In genomic region chr17:7484067-7484963, GRCh38 we compare ENCODE assay signal across 1 cellular context.
TF ChIP-seq lines count a peak whose summit lies in the region.

Gene POLR2A (plus strand): TSS chr17:7484366.

TF ChIP-seq in K562, 482 proteins besides CTCF, POLR2A, EP300 and RAD21 (continued from another document and continues in another):
- TF ChIP-seq, protein P1, sequence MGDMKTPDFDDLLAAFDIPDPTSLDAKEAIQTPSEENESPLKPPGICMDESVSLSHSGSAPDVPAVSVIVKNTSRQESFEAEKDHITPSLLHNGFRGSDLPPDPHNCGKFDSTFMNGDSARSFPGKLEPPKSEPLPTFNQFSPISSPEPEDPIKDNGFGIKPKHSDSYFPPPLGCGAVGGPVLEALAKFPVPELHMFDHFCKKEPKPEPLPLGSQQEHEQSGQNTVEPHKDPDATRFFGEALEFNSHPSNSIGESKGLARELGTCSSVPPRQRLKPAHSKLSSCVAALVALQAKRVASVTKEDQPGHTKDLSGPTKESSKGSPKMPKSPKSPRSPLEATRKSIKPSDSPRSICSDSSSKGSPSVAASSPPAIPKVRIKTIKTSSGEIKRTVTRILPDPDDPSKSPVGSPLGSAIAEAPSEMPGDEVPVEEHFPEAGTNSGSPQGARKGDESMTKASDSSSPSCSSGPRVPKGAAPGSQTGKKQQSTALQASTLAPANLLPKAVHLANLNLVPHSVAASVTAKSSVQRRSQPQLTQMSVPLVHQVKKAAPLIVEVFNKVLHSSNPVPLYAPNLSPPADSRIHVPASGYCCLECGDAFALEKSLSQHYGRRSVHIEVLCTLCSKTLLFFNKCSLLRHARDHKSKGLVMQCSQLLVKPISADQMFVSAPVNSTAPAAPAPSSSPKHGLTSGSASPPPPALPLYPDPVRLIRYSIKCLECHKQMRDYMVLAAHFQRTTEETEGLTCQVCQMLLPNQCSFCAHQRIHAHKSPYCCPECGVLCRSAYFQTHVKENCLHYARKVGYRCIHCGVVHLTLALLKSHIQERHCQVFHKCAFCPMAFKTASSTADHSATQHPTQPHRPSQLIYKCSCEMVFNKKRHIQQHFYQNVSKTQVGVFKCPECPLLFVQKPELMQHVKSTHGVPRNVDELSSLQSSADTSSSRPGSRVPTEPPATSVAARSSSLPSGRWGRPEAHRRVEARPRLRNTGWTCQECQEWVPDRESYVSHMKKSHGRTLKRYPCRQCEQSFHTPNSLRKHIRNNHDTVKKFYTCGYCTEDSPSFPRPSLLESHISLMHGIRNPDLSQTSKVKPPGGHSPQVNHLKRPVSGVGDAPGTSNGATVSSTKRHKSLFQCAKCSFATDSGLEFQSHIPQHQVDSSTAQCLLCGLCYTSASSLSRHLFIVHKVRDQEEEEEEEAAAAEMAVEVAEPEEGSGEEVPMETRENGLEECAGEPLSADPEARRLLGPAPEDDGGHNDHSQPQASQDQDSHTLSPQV (IDR thresholded peaks at IDR 0.05): no peak
- TF ChIP-seq RCOR1 (IDR thresholded peaks at IDR 0.05; ENCODE audit: borderline replicate concordance in 1 of 2, low read depth in 2 of 2, low read length in 2 of 2) (peak in 1 of 2 experiments; percentile 17; a peak in 1 of 4 replicates), ZNF507 (tag; conservative IDR thresholded peaks at IDR 0.05) (no peak), ZNF696 (CRISPR knock-in tag; conservative IDR thresholded peaks at IDR 0.05) (peak; percentile 69; the same call in 1 of the 2 replicates), MCM3 (IDR thresholded peaks at IDR 0.05) (no peak), FUS (optimal IDR thresholded peaks at IDR 0.05; ENCODE audit: low read depth, low read length) (no peak), ZNF197 (CRISPR knock-in tag; IDR thresholded peaks at IDR 0.05; ENCODE audit: low read depth) (no peak), E2F4 (CRISPR knock-in tag; IDR thresholded peaks at IDR 0.05; ENCODE audit: low read depth) (peak; percentile 88), TRIM24 (IDR thresholded peaks at IDR 0.05) (peak in 1 of 2 experiments; percentile 28; a peak in 1 of 4 replicates), ARID2 (IDR thresholded peaks at IDR 0.05) (no peak), NR4A1 (CRISPR knock-in tag; IDR thresholded peaks at IDR 0.05) (no peak), NR4A1 (tag; IDR thresholded peaks at IDR 0.05) (no peak), BDP1 (IDR thresholded peaks at IDR 0.05; ENCODE audit: insufficient read depth, insufficient read length) (no peak), ATF2 (CRISPR knock-in tag; IDR thresholded peaks at IDR 0.05) (no peak), THRAP3 (IDR thresholded peaks at IDR 0.05; ENCODE audit: borderline replicate concordance) (peak; percentile 82; the same call in 1 of the 2 replicates), ZNF76 (CRISPR knock-in tag; IDR thresholded peaks at IDR 0.05; ENCODE audit: borderline replicate concordance) (no peak), SRSF1 (IDR thresholded peaks at IDR 0.05; ENCODE audit: low read depth, low read length) (0 out of 2 replicates have a peak, but pooled peaks have one; percentile 9), NCOR1 (IDR thresholded peaks at IDR 0.05) (peak; percentile 75), BCOR (IDR thresholded peaks at IDR 0.05) (peak; percentile 27; the same call in 1 of the 2 replicates), CBX5 (IDR thresholded peaks at IDR 0.05; ENCODE audit: borderline replicate concordance, low read depth) (0 out of 2 replicates have a peak, but pooled peaks have one; percentile 24), ZNF354B (CRISPR knock-in tag; IDR thresholded peaks at IDR 0.05) (no peak), NFXL1 (CRISPR knock-in tag; IDR thresholded peaks at IDR 0.05) (no peak), MIER1 (IDR thresholded peaks at IDR 0.05; ENCODE audit: low read depth) (no peak), ETV1 (tag; conservative IDR thresholded peaks at IDR 0.05; ENCODE audit: low read depth) (peak; percentile 83), NR2C2 (CRISPR knock-in tag; IDR thresholded peaks at IDR 0.05) (peak; percentile 45; the same call in 1 of the 2 replicates), NR2C2 (tag; IDR thresholded peaks at IDR 0.05) (peak; percentile 75), JUNB (CRISPR knock-in tag; conservative IDR thresholded peaks at IDR 0.05) (no peak), ESRRA (IDR thresholded peaks at IDR 0.05; ENCODE audit: borderline replicate concordance, low read depth) (peak; percentile 21; the same call in 1 of the 2 replicates), E2F6 (IDR thresholded peaks at IDR 0.05; ENCODE audit: borderline replicate concordance in 1 of 2, extremely low read depth in 1 of 2, insufficient read depth in 1 of 2, insufficient read length in 1 of 2, low read depth in 1 of 2, low read length in 1 of 2, poor library complexity in 1 of 2, severe bottlenecking in 1 of 2) (peak; percentile 39 to 82), PRPF4 (IDR thresholded peaks at IDR 0.05; ENCODE audit: insufficient read depth, low read depth, low read length, poor library complexity, severe bottlenecking) (no peak), DACH1 (IDR thresholded peaks at IDR 0.05; ENCODE audit: partially characterized antibody) (no peak), FOXP1 (CRISPR knock-in tag; IDR thresholded peaks at IDR 0.05) (peak; percentile 66; the same call in 1 of the 2 replicates), ZNF184 (CRISPR knock-in tag; IDR thresholded peaks at IDR 0.05) (no peak), ZNF124 (CRISPR knock-in tag; IDR thresholded peaks at IDR 0.05) (no peak), STAT5A (IDR thresholded peaks at IDR 0.05; ENCODE audit: borderline replicate concordance, low read length) (0 out of 2 replicates have a peak, but pooled peaks have one; percentile 6), GTF2A2 (tag; IDR thresholded peaks at IDR 0.05) (peak; percentile 89), ZKSCAN1 (IDR thresholded peaks at IDR 0.05; ENCODE audit: low read depth, low read length) (peak; percentile 5; the same call in 1 of the 2 replicates), ZNF41 (CRISPR knock-in tag; conservative IDR thresholded peaks at IDR 0.05) (peak; percentile 58; the same call in 1 of the 2 replicates), ZNF830 (CRISPR knock-in tag; IDR thresholded peaks at IDR 0.05) (0 out of 2 replicates have a peak, but pooled peaks have one; percentile 71)
- TF ChIP-seq, protein P2, sequence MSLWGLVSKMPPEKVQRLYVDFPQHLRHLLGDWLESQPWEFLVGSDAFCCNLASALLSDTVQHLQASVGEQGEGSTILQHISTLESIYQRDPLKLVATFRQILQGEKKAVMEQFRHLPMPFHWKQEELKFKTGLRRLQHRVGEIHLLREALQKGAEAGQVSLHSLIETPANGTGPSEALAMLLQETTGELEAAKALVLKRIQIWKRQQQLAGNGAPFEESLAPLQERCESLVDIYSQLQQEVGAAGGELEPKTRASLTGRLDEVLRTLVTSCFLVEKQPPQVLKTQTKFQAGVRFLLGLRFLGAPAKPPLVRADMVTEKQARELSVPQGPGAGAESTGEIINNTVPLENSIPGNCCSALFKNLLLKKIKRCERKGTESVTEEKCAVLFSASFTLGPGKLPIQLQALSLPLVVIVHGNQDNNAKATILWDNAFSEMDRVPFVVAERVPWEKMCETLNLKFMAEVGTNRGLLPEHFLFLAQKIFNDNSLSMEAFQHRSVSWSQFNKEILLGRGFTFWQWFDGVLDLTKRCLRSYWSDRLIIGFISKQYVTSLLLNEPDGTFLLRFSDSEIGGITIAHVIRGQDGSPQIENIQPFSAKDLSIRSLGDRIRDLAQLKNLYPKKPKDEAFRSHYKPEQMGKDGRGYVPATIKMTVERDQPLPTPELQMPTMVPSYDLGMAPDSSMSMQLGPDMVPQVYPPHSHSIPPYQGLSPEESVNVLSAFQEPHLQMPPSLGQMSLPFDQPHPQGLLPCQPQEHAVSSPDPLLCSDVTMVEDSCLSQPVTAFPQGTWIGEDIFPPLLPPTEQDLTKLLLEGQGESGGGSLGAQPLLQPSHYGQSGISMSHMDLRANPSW (CRISPR knock-in tag; IDR thresholded peaks at IDR 0.05): no peak
- TF ChIP-seq, protein P3, sequence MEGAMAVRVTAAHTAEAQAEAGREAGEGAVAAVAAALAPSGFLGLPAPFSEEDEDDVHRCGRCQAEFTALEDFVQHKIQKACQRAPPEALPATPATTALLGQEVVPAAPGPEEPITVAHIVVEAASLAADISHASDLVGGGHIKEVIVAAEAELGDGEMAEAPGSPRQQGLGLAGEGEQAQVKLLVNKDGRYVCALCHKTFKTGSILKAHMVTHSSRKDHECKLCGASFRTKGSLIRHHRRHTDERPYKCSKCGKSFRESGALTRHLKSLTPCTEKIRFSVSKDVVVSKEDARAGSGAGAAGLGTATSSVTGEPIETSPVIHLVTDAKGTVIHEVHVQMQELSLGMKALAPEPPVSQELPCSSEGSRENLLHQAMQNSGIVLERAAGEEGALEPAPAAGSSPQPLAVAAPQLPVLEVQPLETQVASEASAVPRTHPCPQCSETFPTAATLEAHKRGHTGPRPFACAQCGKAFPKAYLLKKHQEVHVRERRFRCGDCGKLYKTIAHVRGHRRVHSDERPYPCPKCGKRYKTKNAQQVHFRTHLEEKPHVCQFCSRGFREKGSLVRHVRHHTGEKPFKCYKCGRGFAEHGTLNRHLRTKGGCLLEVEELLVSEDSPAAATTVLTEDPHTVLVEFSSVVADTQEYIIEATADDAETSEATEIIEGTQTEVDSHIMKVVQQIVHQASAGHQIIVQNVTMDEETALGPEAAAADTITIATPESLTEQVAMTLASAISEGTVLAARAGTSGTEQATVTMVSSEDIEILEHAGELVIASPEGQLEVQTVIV (CRISPR knock-in tag; IDR thresholded peaks at IDR 0.05; ENCODE audit: borderline replicate concordance): no peak
- TF ChIP-seq, protein P4, sequence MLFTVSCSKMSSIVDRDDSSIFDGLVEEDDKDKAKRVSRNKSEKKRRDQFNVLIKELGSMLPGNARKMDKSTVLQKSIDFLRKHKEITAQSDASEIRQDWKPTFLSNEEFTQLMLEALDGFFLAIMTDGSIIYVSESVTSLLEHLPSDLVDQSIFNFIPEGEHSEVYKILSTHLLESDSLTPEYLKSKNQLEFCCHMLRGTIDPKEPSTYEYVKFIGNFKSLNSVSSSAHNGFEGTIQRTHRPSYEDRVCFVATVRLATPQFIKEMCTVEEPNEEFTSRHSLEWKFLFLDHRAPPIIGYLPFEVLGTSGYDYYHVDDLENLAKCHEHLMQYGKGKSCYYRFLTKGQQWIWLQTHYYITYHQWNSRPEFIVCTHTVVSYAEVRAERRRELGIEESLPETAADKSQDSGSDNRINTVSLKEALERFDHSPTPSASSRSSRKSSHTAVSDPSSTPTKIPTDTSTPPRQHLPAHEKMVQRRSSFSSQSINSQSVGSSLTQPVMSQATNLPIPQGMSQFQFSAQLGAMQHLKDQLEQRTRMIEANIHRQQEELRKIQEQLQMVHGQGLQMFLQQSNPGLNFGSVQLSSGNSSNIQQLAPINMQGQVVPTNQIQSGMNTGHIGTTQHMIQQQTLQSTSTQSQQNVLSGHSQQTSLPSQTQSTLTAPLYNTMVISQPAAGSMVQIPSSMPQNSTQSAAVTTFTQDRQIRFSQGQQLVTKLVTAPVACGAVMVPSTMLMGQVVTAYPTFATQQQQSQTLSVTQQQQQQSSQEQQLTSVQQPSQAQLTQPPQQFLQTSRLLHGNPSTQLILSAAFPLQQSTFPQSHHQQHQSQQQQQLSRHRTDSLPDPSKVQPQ (CRISPR knock-in tag; IDR thresholded peaks at IDR 0.05; ENCODE audit: borderline replicate concordance): no peak
- TF ChIP-seq, protein P5, sequence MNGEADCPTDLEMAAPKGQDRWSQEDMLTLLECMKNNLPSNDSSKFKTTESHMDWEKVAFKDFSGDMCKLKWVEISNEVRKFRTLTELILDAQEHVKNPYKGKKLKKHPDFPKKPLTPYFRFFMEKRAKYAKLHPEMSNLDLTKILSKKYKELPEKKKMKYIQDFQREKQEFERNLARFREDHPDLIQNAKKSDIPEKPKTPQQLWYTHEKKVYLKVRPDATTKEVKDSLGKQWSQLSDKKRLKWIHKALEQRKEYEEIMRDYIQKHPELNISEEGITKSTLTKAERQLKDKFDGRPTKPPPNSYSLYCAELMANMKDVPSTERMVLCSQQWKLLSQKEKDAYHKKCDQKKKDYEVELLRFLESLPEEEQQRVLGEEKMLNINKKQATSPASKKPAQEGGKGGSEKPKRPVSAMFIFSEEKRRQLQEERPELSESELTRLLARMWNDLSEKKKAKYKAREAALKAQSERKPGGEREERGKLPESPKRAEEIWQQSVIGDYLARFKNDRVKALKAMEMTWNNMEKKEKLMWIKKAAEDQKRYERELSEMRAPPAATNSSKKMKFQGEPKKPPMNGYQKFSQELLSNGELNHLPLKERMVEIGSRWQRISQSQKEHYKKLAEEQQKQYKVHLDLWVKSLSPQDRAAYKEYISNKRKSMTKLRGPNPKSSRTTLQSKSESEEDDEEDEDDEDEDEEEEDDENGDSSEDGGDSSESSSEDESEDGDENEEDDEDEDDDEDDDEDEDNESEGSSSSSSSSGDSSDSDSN (IDR thresholded peaks at IDR 0.05; ENCODE audit: borderline replicate concordance in 1 of 2, low read depth in 2 of 2, low read length in 2 of 2): peak in 1 of 2 experiments; percentile 50; a peak in 1 of 4 replicates
- TF ChIP-seq, protein P6, sequence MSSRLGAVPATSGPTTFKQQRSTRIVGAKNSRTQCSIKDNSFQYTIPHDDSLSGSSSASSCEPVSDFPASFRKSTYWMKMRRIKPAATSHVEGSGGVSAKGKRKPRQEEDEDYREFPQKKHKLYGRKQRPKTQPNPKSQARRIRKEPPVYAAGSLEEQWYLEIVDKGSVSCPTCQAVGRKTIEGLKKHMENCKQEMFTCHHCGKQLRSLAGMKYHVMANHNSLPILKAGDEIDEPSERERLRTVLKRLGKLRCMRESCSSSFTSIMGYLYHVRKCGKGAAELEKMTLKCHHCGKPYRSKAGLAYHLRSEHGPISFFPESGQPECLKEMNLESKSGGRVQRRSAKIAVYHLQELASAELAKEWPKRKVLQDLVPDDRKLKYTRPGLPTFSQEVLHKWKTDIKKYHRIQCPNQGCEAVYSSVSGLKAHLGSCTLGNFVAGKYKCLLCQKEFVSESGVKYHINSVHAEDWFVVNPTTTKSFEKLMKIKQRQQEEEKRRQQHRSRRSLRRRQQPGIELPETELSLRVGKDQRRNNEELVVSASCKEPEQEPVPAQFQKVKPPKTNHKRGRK (tag; IDR thresholded peaks at IDR 0.05): no peak
